8 cellular contexts compared by ENCODE assay signal in the genomic region with DNA sequence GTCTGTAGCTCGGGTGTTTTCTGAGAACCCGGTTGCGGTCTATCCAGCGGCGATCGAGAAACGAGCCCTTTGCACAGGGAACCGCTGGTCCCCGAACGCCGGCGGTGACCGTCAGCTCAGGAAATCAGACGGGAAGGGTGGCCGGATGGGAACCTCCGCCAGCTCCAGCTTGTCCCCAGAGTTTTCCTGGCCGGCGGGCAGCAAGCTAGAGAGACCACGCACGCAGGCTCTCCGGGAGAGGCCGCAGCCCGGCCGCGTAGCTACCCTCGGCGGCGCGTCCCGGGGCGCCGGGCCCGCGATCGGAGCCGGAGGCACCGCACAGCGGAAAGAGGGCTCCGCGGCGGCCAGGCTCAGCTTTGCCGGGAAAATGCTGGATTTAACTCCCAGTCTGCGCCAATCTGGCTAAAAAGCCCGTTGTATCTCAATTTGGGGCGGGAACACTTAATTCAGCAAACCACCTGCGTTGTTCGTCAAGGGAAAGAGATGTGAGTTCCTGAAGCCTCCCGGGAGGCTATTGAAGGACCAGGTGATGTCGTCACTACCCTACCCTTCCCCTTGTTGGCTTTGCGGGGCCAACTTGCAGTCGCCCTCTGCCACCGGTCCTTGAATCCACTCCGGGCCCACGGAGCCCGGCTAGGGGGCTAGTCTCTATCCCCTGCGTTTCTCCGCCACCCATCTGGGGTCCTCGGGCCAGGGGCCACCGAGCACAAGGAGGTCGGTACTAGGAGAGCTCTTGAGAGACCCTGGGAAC. TPM values are rescaled to one million over a fixed set of nuclear protein-coding genes. Genes with fewer than 3 reads are reported as not detected.
A peak's percentile ranks its signal among the peaks of the same experiment; 100 is the strongest.
DNase-seq lines count a peak whose midpoint lies in the region; ATAC-seq and TF ChIP-seq lines count a peak whose summit lies in the region.

No MANE protein-coding gene starts in this region.

- DNase-seq in AG04449 (ENCODE audit: low read depth, low spot score), result no peak
- DNase-seq in activated CD8-positive, alpha-beta memory T cell treated with anti-CD3 and anti-CD28 coated beads for 24 hours, result peak; percentile 74
- DNase-seq in fibroblast of the aortic adventitia (ENCODE audit: low read depth), result no peak
- peak; percentile 27 for DNase-seq in naive B cell
- peak; percentile 31 to 34 for DNase-seq in uterus
- DNase-seq in HuH-7 (ENCODE audit: low spot score), result no peak

- peak overlapping the region in 1 of 6 donors; percentile 31 for H3K27ac Mint-ChIP-seq in naive B cell

- peaks cover 42 to 50% (median 43%) of the 10 kb centered on the region in 3 donors for H3K27me3 Mint-ChIP-seq in naive B cell

- TF ChIP-seq POLR2A in uterus (IDR thresholded peaks at IDR 0.05), result no peak

- intact Hi-C loops in uterus (cut with DNase I; ENCODE audit: low total_unique reads), result loop anchor here (10.0 kb wide), 1 partner anchor 373 kb away; no protein-coding TSS in a partner anchor

- peak overlapping the region; percentile 49 to 60 for H3K27ac ChIP-seq in uterus

- H3K4me1 Mint-ChIP-seq in naive B cell, result peaks cover 16 to 28% (median 27%) of the 10 kb centered on the region in 3 donors

- H3K4me1 ChIP-seq in uterus, result no peaks in the 10 kb centered on the region

- CTCF ChIA-PET in AG04449 (lab: Yijun Ruan, JAX), result interaction anchor here (0.7 to 11.3 kb wide), 12 partner anchors 8 to 372 kb away, joined by 3 to 166 read pairs (median 4); a partner anchor contains a TSS

- POLR2A ChIA-PET in AG04449 (lab: Yijun Ruan, JAX), result interaction anchor here (0.7 to 1.7 kb wide), 4 partner anchors 20 to 129 kb away, joined by 3 to 9 read pairs (median 5); no protein-coding TSS in a partner anchor

- no peaks in the 10 kb centered on the region for H3K9me3 ChIP-seq in uterus

- TF ChIP-seq CTCF in AG04449 (IDR thresholded peaks at IDR 0.05; ENCODE audit: insufficient read depth, low read length, missing control alignments) (no peak), fibroblast of the aortic adventitia (IDR thresholded peaks at IDR 0.05; ENCODE audit: insufficient read depth, low read length) (no peak), uterus (IDR thresholded peaks at IDR 0.05) (no peak)

- H3K36me3 ChIP-seq in uterus, result no peaks in the 10 kb centered on the region

- no peaks in the 10 kb centered on the region for H3K9me3 Mint-ChIP-seq in naive B cell

- ATAC-seq in GM21529 (IDR thresholded peaks at IDR 0.05; ENCODE audit: unreplicated experiment) (peak; percentile 18), naive B cell (ENCODE audit: low read depth in 2 of 2) (peak; percentile 22 to 25), GM19397 (IDR thresholded peaks at IDR 0.05; ENCODE audit: unreplicated experiment) (no peak)

- no peaks in the 10 kb centered on the region for H3K27me3 ChIP-seq in uterus

- H3K4me3 ChIP-seq in AG04449 (ENCODE audit: low read depth, low read length), result peak overlapping the region; percentile 66
- peak overlapping the region; percentile 60 for H3K4me3 ChIP-seq in fibroblast of the aortic adventitia (ENCODE audit: low read depth, low read length)
- peak overlapping the region; percentile 23 to 41 for H3K4me3 ChIP-seq in uterus

- no peaks in the 10 kb centered on the region for H3K36me3 Mint-ChIP-seq in naive B cell

- H3K4me3 Mint-ChIP-seq in naive B cell, result peak overlapping the region; percentile 74 to 94 (median 90)

RNA-seq across cellular contexts. Expression of a gene that starts 0.9 kb away (rescaled TPM):
- total RNA-seq in fibroblast of the aortic adventitia (ENCODE audit: low replicate concordance) (2.2 TPM in 1 of 2 replicates, not detected in the other), uterus (under 1 TPM in 2 of 4 donors, not detected in 2; 0.24 to 0.48 TPM)
- 1 to 10 TPM in 1 of 6 donors, under 1 TPM in 3, not detected in 2; 0.24 to 1.1 (median 0.95) TPM for polyA plus RNA-seq in naive B cell (ENCODE audit: low read depth in 6 of 6)

RNA-seq across cellular contexts. Expression of a gene that starts 43.6 kb away (rescaled TPM):
- 30.6 and 55.2 TPM in 2 replicates for total RNA-seq in fibroblast of the aortic adventitia (ENCODE audit: low replicate concordance)
- 100 to 1,000 TPM; 134 to 178 (median 159) TPM for polyA plus RNA-seq in naive B cell (ENCODE audit: low read depth in 6 of 6)
- total RNA-seq in uterus, result 10 to 100 TPM; 40.0 to 63.1 (median 46.9) TPM

Comparison
In these comparisons a context has a peak if more than half of its experiments do, and no peak if none do; other contexts are left out.
1. DNase-seq: peak in activated CD8-positive, alpha-beta memory T cell treated with anti-CD3 and anti-CD28 coated beads for 24 hours (single experiment), naive B cell (single experiment) and uterus (2 of 2); none in AG04449 (single experiment), fibroblast of the aortic adventitia (single experiment) and HuH-7 (single experiment).
2. Peak in every context shown above with its lines, with median percentiles within 50 percentile points of each other: H3K4me3 ChIP-seq.